1 cellular context compared by ENCODE assay signal in genomic region chr5:31911291-31912265, GRCh38.
TF ChIP-seq lines count a peak whose summit lies in the region.

No MANE protein-coding gene starts in this region.

TF ChIP-seq in A549, 52 proteins besides CTCF, POLR2A, EP300 and RAD21:
- TF ChIP-seq USF2 (IDR thresholded peaks at IDR 0.05) (no peak), HMGXB4 (CRISPR knock-in tag; IDR thresholded peaks at IDR 0.05; ENCODE audit: borderline replicate concordance) (no peak), MAX (IDR thresholded peaks at IDR 0.05) (0 out of 2 replicates have a peak, but pooled peaks have one; percentile 17)
